ENCODE assay signal across 20 cellular contexts in the genomic region with DNA sequence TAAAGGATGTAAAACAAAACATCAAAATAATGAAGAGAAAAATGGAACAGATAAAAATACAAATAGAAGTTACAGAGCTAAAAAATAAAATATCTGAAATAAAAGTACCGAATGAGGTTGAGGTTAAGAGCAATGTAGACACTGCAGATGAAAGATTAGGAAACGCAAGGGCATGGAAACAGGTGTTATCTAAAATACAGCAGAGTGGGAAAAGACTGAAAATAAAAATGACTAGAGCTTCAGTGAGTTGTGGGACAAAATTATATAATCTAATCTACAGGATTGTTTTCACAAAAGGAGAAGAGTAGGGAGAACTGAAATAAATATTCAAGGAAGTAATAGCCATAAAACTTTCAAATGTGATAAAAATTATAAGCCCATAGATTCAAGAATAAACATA.
A peak's percentile ranks its signal among the peaks of the same experiment; 100 is the strongest.
DNase-seq lines count a peak whose midpoint lies in the region; ATAC-seq, FAIRE-seq and TF ChIP-seq lines count a peak whose summit lies in the region.
"Had no signal": no experiment of that assay in that cellular context is flagged by ENCODE, and none has a peak within 500 bp of the region (broad histone marks: within the 10 kb centered on the region; RNA-seq: fewer than 3 reads in every experiment).

No MANE protein-coding gene starts in this region.

- H4K20me1 ChIP-seq in mammary epithelial cell (ENCODE audit: insufficient read depth, low read length) = no peaks in the 10 kb centered on the region
- H4K20me1 ChIP-seq in Karpas-422 (ENCODE audit: insufficient read depth, low read depth, low read length) = no peaks in the 10 kb centered on the region
- H4K20me1 ChIP-seq: BLaER1 had no signal

- H3K4me3 ChIP-seq in mammary epithelial cell (replicated peaks in 1 of 3; ENCODE audit: insufficient read depth in 1 of 3, low read depth in 2 of 3, low read length in 3 of 3) (no peak overlapping the region), Karpas-422 (ENCODE audit: low read length) (no peak overlapping the region)
- no peak overlapping the region for H3K4me3 ChIP-seq in CD8-positive, alpha-beta T cell (ENCODE audit: low read depth, low read length)
- H3K4me3 ChIP-seq: BLaER1, GM23248, HAP-1 had no signal

- dilution Hi-C loops in mammary epithelial cell (cut with HindIII; ENCODE audit: low sequenced_read_pairs) = no loop called here

- DNase-seq in MCF 10A (ENCODE audit: unreplicated experiment) = no peak
- no peak for DNase-seq in mammary epithelial cell
- DNase-seq in Karpas-422 = peak; percentile 23
- no peak for DNase-seq in CD8-positive, alpha-beta T cell
- no peak for DNase-seq in NCI-H2029 treated with DMSO at 0.1 percent for 48 hours (lab: John Stamatoyannopoulos, UW)
- DNase-seq: 8988T; Calu3; CD4-positive, alpha-beta memory T cell; DMS79 treated with DMSO at 0.1 percent for 48 hours; EL; GM23248 had no signal

- H2AFZ ChIP-seq in mammary epithelial cell (ENCODE audit: low read depth, low read length) = no peak overlapping the region
- H2AFZ ChIP-seq in Karpas-422 (ENCODE audit: low read length) = no peak overlapping the region
- H2AFZ ChIP-seq: GM23248 had no signal

- H3K9me2 ChIP-seq in Karpas-422 (replicated peaks; ENCODE audit: insufficient read depth, low read length) = no peaks in the 10 kb centered on the region

- BruUV-seq in MCF 10A (replicated peaks; lab: Mats Ljungman, UMichigan) (no TSS peak), mammary epithelial cell (replicated peaks; lab: Mats Ljungman, UMichigan) (no TSS peak)

- no peaks in the 10 kb centered on the region for H3K79me2 ChIP-seq in mammary epithelial cell (ENCODE audit: insufficient read depth, low read length)
- H3K79me2 ChIP-seq in Karpas-422 (ENCODE audit: low read length) = no peaks in the 10 kb centered on the region

- H3K4me2 ChIP-seq in mammary epithelial cell (ENCODE audit: insufficient read depth, low read depth, low read length) (no peak overlapping the region), Karpas-422 (ENCODE audit: low read depth, low read length, poor library complexity, severe bottlenecking) (no peak overlapping the region)
- H3K4me2 ChIP-seq: BLaER1 had no signal

- no peak for ATAC-seq in CD8-positive, alpha-beta T cell
- no peak for ATAC-seq in HG03520 (IDR thresholded peaks at IDR 0.05; ENCODE audit: unreplicated experiment)

- H3K27me3 ChIP-seq in mammary epithelial cell (ENCODE audit: insufficient read depth, low read length) (no peaks in the 10 kb centered on the region), Karpas-422 (ENCODE audit: low read length) (no peaks in the 10 kb centered on the region)
- H3K27me3 ChIP-seq in CD8-positive, alpha-beta T cell (ENCODE audit: insufficient read depth, low read length) = no peaks in the 10 kb centered on the region
- H3K27me3 ChIP-seq: BLaER1 had no signal

- H3K36me3 ChIP-seq in mammary epithelial cell (ENCODE audit: insufficient read depth, low read length) = no peaks in the 10 kb centered on the region
- no peaks in the 10 kb centered on the region for H3K36me3 ChIP-seq in Karpas-422 (ENCODE audit: insufficient read depth, low read length)
- H3K36me3 ChIP-seq in CD8-positive, alpha-beta T cell (ENCODE audit: insufficient read depth, low read length) = no peaks in the 10 kb centered on the region
- H3K36me3 ChIP-seq: BLaER1, HAP-1 had no signal

- POLR2A ChIA-PET in MCF 10A (lab: Yijun Ruan, JAX) = interaction anchor here (0.7 kb wide), 1 partner anchor 399 kb away, joined by 3 read pairs; no protein-coding TSS in a partner anchor
- POLR2A ChIA-PET in CD8-positive, alpha-beta T cell (lab: Charles Lee) = no interaction called here

- peak overlapping the region; percentile 4 for H3K27ac Mint-ChIP-seq in MCF 10A (ENCODE audit: low read depth, unreplicated experiment)
- H3K27ac Mint-ChIP-seq in CD8-positive, alpha-beta T cell = no peak overlapping the region
- H3K27ac Mint-ChIP-seq: CD14-positive monocyte; CD4-positive, alpha-beta memory T cell; IgD-negative memory B cell had no signal

- in situ Hi-C loops in mammary epithelial cell (cut with MboI; ENCODE audit: low sequenced_read_pairs in 2 of 2) = no loop called here

- peaks cover 8% of the 10 kb centered on the region for H3K9me3 Mint-ChIP-seq in MCF 10A (ENCODE audit: unreplicated experiment)
- no peaks in the 10 kb centered on the region for H3K9me3 Mint-ChIP-seq in CD8-positive, alpha-beta T cell

- no peak overlapping the region for H3K27ac ChIP-seq in mammary epithelial cell (ENCODE audit: insufficient read depth, low read depth, low read length)
- no peak overlapping the region for H3K27ac ChIP-seq in Karpas-422 (ENCODE audit: low read length)
- H3K27ac ChIP-seq in CD8-positive, alpha-beta T cell (ENCODE audit: low read depth, low read length) = no peak overlapping the region
- H3K27ac ChIP-seq: BLaER1, GM23248 had no signal

- H3K27me3 Mint-ChIP-seq in MCF 10A (ENCODE audit: insufficient read depth, unreplicated experiment) = no peaks in the 10 kb centered on the region
- H3K27me3 Mint-ChIP-seq in CD8-positive, alpha-beta T cell (ENCODE audit: low read depth) = peaks cover 2% of the 10 kb centered on the region
- H3K27me3 Mint-ChIP-seq: IgD-negative memory B cell had no signal

- peak; percentile 69 for FAIRE-seq in endometrium (lab: Jason Lieb, UNC)
- FAIRE-seq: GM12892, GM18507, HTR-8/SVneo had no signal

- no peak overlapping the region for H3K4me3 Mint-ChIP-seq in MCF 10A (ENCODE audit: unreplicated experiment)
- H3K4me3 Mint-ChIP-seq in CD8-positive, alpha-beta T cell = no peak overlapping the region
- H3K4me3 Mint-ChIP-seq: CD14-positive monocyte, IgD-negative memory B cell had no signal

- H3K36me3 Mint-ChIP-seq in MCF 10A (ENCODE audit: insufficient read depth, unreplicated experiment) = peaks cover 11% of the 10 kb centered on the region
- H3K36me3 Mint-ChIP-seq in CD8-positive, alpha-beta T cell = no peaks in the 10 kb centered on the region
- H3K36me3 Mint-ChIP-seq: IgD-negative memory B cell had no signal

- H3K4me1 ChIP-seq in mammary epithelial cell (ENCODE audit: insufficient read depth, low read length) (no peaks in the 10 kb centered on the region), Karpas-422 (ENCODE audit: low read length) (no peaks in the 10 kb centered on the region)
- H3K4me1 ChIP-seq in CD8-positive, alpha-beta T cell (ENCODE audit: insufficient read depth, low read length) = no peaks in the 10 kb centered on the region
- H3K4me1 ChIP-seq: BLaER1 had no signal

- no peak for TF ChIP-seq CTCF in MCF 10A (IDR thresholded peaks at IDR 0.05; ENCODE audit: unreplicated experiment)
- TF ChIP-seq CTCF in mammary epithelial cell (conservative IDR thresholded peaks at IDR 0.05 in 1 of 2, IDR thresholded peaks at IDR 0.05 in 1 of 2; ENCODE audit: extremely low read depth in 1 of 2, insufficient read depth in 1 of 2, low read depth in 1 of 2, low read length in 2 of 2) = no peak
- TF ChIP-seq CTCF in CD8-positive, alpha-beta T cell (IDR thresholded peaks at IDR 0.05) = no peak

- H3K4me1 Mint-ChIP-seq in MCF 10A (ENCODE audit: insufficient read depth, unreplicated experiment) = no peaks in the 10 kb centered on the region
- H3K4me1 Mint-ChIP-seq in CD8-positive, alpha-beta T cell (ENCODE audit: low read depth) = peaks cover 3% of the 10 kb centered on the region
- H3K4me1 Mint-ChIP-seq: IgD-negative memory B cell had no signal

- CTCF ChIA-PET in MCF 10A (lab: Yijun Ruan, JAX) = interaction anchor here (0.5 to 0.6 kb wide), 2 partner anchors 689 to 936 kb away, joined by 3 read pairs; no protein-coding TSS in a partner anchor
- CTCF ChIA-PET in mammary epithelial cell (lab: Charles Lee; ENCODE audit: low non-redundant PET) = no interaction called here
- CTCF ChIA-PET in CD8-positive, alpha-beta T cell (lab: Charles Lee) = no interaction called here

- H3K9me3 ChIP-seq in mammary epithelial cell (replicated peaks; ENCODE audit: insufficient read depth, low read length) = no peaks in the 10 kb centered on the region
- no peaks in the 10 kb centered on the region for H3K9me3 ChIP-seq in Karpas-422 (ENCODE audit: low read length)
- no peaks in the 10 kb centered on the region for H3K9me3 ChIP-seq in CD8-positive, alpha-beta T cell (ENCODE audit: low read length)
- H3K9me3 ChIP-seq: BLaER1, HAP-1 had no signal

- 95% methylated on average over 2 of the region's 2 CpGs for WGBS in mammary epithelial cell (ENCODE audit: low coverage, missing lambda C conversion rate)

- H3K9ac ChIP-seq in mammary epithelial cell (ENCODE audit: insufficient read depth, low read length) = no peak overlapping the region
- no peak overlapping the region for H3K9ac ChIP-seq in Karpas-422 (ENCODE audit: low read length)
- H3K9ac ChIP-seq: BLaER1, GM23248 had no signal

- intact Hi-C loops in MCF 10A (cut with micrococcal nuclease) (no loop called here), mammary epithelial cell (cut with micrococcal nuclease) (no loop called here)
- intact Hi-C loops in CD8-positive, alpha-beta T cell (cut with DNase I, micrococcal nuclease) = no loop called here
